Comparison of ENCODE assay signal across 8 cellular contexts in the genomic region with DNA sequence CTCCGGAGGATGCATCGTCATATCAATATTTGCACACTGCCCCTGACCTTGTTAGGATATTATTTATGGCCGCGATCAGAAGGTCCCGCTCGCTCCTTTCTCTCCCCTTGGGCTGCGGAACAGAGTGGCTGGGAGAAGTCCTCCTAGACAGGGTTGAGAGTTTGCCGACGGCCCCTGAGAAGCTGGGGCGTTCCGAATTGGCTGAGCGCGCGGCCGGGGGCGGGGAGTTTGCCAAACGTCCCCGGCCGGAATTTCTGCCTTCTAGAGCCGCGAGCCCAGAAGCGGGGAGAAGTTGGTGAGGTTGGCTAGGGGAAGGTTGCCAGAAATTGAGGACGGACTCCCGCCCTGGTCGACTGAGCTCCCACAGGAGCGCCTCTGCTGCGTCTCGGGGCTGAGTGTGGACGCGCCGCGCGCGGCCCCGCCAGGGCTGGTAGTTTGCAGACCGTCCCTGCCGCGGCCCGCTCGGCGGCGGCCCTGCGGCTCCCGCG.
A peak's percentile ranks its signal among the peaks of the same experiment; 100 is the strongest.
DNase-seq lines count a peak whose midpoint lies in the region; ATAC-seq and TF ChIP-seq lines count a peak whose summit lies in the region.

No MANE protein-coding gene starts in this region.

- H3K36me3 ChIP-seq in adipocyte (ENCODE audit: control insufficient read depth, insufficient read depth, low read length, severe bottlenecking) (no peaks in the 10 kb centered on the region), heart left ventricle (no peaks in the 10 kb centered on the region), upper lobe of left lung (no peaks in the 10 kb centered on the region)

- H3K4me3 ChIP-seq in GM12875 (ENCODE audit: low read depth, low read length) (peak overlapping the region; percentile 81), adipocyte (ENCODE audit: low read length) (peak overlapping the region; percentile 86), heart left ventricle (peak overlapping the region; percentile 73 to 99 (median 97)), upper lobe of left lung (peak overlapping the region; percentile 39 to 98 (median 89))

- 0 to 1% (median 1%) methylated on average over 39 to 45 of the region's 45 CpGs for WGBS in heart left ventricle, 4 donors
- WGBS in upper lobe of left lung, 2 donors, result 0% methylated on average over 5 to 45 of the region's 45 CpGs

- H3K9me3 ChIP-seq in adipocyte (ENCODE audit: control insufficient read depth, low read length) (no peaks in the 10 kb centered on the region), heart left ventricle (no peaks in the 10 kb centered on the region), upper lobe of left lung (no peaks in the 10 kb centered on the region)

- H3K27ac ChIP-seq in heart left ventricle (peak overlapping the region; percentile 86 to 96 (median 94)), upper lobe of left lung (peak overlapping the region; percentile 90 to 94 (median 92))

- H3K27me3 ChIP-seq in adipocyte (replicated peaks; ENCODE audit: control insufficient read depth, insufficient read depth, low read length) (no peaks in the 10 kb centered on the region), heart left ventricle (no peaks in the 10 kb centered on the region), upper lobe of left lung (no peaks in the 10 kb centered on the region)

- H3K4me1 ChIP-seq in adipocyte (ENCODE audit: control insufficient read depth, insufficient read depth, low read length) (peaks cover 18% of the 10 kb centered on the region), heart left ventricle (peaks cover 14 to 55% (median 46%) of the 10 kb centered on the region in 12 donors), upper lobe of left lung (peaks cover 26 to 51% (median 34%) of the 10 kb centered on the region in 4 donors)

- TF ChIP-seq POLR2A in heart left ventricle (IDR thresholded peaks at IDR 0.05) (peak in 1 of 2 donors; percentile 94), upper lobe of left lung (IDR thresholded peaks at IDR 0.05) (peak in 2 of 4 donors; percentile 75 to 88)

- no peak for TF ChIP-seq EP300 in upper lobe of left lung (IDR thresholded peaks at IDR 0.05)

- peak; percentile 71 for DNase-seq in NCI-H1092 treated with DMSO at 0.1 percent for 48 hours (lab: John Stamatoyannopoulos, UW)
- DNase-seq in SW 1271 (lab: John Stamatoyannopoulos, UW), result peak; percentile 79 to 89
- DNase-seq in adipocyte (ENCODE audit: low read depth), result peak; percentile 97
- DNase-seq in heart left ventricle, result peak; percentile 91 to 94 (median 93)
- DNase-seq in posterior cingulate gyrus, result peak; percentile 82 to 98 (median 89)
- DNase-seq in upper lobe of left lung, result peak; percentile 91 to 97

- peak overlapping the region; percentile 87 for H3K9ac ChIP-seq in adipocyte (ENCODE audit: low read length)

- TF ChIP-seq CTCF in GM12875 (IDR thresholded peaks at IDR 0.05; ENCODE audit: borderline replicate concordance, insufficient read depth, low read depth, low read length), result no peak
- no peak for TF ChIP-seq CTCF in heart left ventricle (IDR thresholded peaks at IDR 0.05)
- peak in 1 of 6 experiments; percentile 13 for TF ChIP-seq CTCF in upper lobe of left lung (IDR thresholded peaks at IDR 0.05)

- ATAC-seq in HG02623 (IDR thresholded peaks at IDR 0.05; ENCODE audit: unreplicated experiment) (peak; percentile 57), heart left ventricle (peak; percentile 81 to 91 (median 84)), upper lobe of left lung (ENCODE audit: low FRiP score in 2 of 2) (peak; percentile 91 to 92)

- intact Hi-C loops in heart left ventricle (cut with DNase I) (loop anchor here (1.0 to 10.0 kb wide), 19 partner anchors 53 to 331 kb away; no protein-coding TSS in a partner anchor), posterior cingulate gyrus (cut with DNase I) (loop anchor here (1.0 to 5.0 kb wide), 3 partner anchors 88 to 232 kb away; no protein-coding TSS in a partner anchor)

Comparison
In these comparisons a context has a peak if more than half of its experiments do, and no peak if none do; other contexts are left out.
1. Peak in every context shown above with its lines: DNase-seq, ATAC-seq, H3K4me3 ChIP-seq and H3K27ac ChIP-seq.